ENCODE assay signal across 12 cellular contexts in genomic region chr20:2217857-2218529, GRCh38.
A peak's percentile ranks its signal among the peaks of the same experiment; 100 is the strongest.
DNase-seq lines count a peak whose midpoint lies in the region; ATAC-seq lines count a peak whose summit lies in the region.
"Had no signal": no experiment of that assay in that cellular context is flagged by ENCODE, and none has a peak within 500 bp of the region (broad histone marks: within the 10 kb centered on the region; RNA-seq: fewer than 3 reads in every experiment).

No MANE protein-coding gene starts in this region.

- H3K9me3 Mint-ChIP-seq in activated naive CD4-positive, alpha-beta T cell treated with anti-CD3 and anti-CD28 coated beads, Interleukin-2, amount 50 U/mL, for 72 hours: peaks cover 0 to 19% of the 10 kb centered on the region in 2 donors

- no peak for DNase-seq in activated CD4-positive, CD25-positive, alpha-beta regulatory T cell treated with anti-CD3 and anti-CD28 coated beads, Interleukin-2, amount 50 U/mL, for 72 hours
- DNase-seq in NAMALWA (ENCODE audit: low spot score): peak; percentile 23
- no peak for DNase-seq in activated naive CD4-positive, alpha-beta T cell treated with anti-CD3 and anti-CD28 coated beads, Interleukin-2, amount 50 U/mL, for 72 hours (ENCODE audit: low spot score in 2 of 2)
- peak; percentile 13 to 19 for DNase-seq in stimulated activated CD4-positive, alpha-beta T cell treated with anti-CD3 and anti-CD28 coated beads, Interleukin-2, amount 100 ng/mL, for 24 hours
- DNase-seq in SK-N-DZ (ENCODE audit: low spot score): no peak
- DNase-seq: EL, foreskin fibroblast, HFFc6, NCI-H2171 had no signal

- ATAC-seq in activated CD4-positive, CD25-positive, alpha-beta regulatory T cell treated with anti-CD3 and anti-CD28 coated beads, Interleukin-2, amount 50 U/mL, for 24 hours: peak; percentile 71 to 82
- peak; percentile 88 to 92 for ATAC-seq in activated naive CD4-positive, alpha-beta T cell treated with anti-CD3 and anti-CD28 coated beads, Interleukin-2, amount 50 U/mL, for 72 hours
- ATAC-seq in GM18858 (IDR thresholded peaks at IDR 0.05; ENCODE audit: unreplicated experiment) (no peak), HG03469 (IDR thresholded peaks at IDR 0.05; ENCODE audit: unreplicated experiment) (no peak)

- H3K36me3 Mint-ChIP-seq in activated naive CD4-positive, alpha-beta T cell treated with anti-CD3 and anti-CD28 coated beads, Interleukin-2, amount 50 U/mL, for 72 hours: peaks cover 0 to 8% of the 10 kb centered on the region in 2 donors

- H3K27ac Mint-ChIP-seq in activated naive CD4-positive, alpha-beta T cell treated with anti-CD3 and anti-CD28 coated beads, Interleukin-2, amount 50 U/mL, for 72 hours: no peak overlapping the region
- H3K27ac Mint-ChIP-seq: HFFc6 had no signal

Comparison
In these comparisons a context has a peak if more than half of its experiments do, and no peak if none do; other contexts are left out.
1. ATAC-seq: peak in activated CD4-positive, CD25-positive, alpha-beta regulatory T cell treated with anti-CD3 and anti-CD28 coated beads, Interleukin-2, amount 50 U/mL, for 24 hours (2 of 2) and activated naive CD4-positive, alpha-beta T cell treated with anti-CD3 and anti-CD28 coated beads, Interleukin-2, amount 50 U/mL, for 72 hours (2 of 2); none in GM18858 (single experiment) and HG03469 (single experiment).
2. DNase-seq: peak in NAMALWA (single experiment) and stimulated activated CD4-positive, alpha-beta T cell treated with anti-CD3 and anti-CD28 coated beads, Interleukin-2, amount 100 ng/mL, for 24 hours (2 of 2); none in activated CD4-positive, CD25-positive, alpha-beta regulatory T cell treated with anti-CD3 and anti-CD28 coated beads, Interleukin-2, amount 50 U/mL, for 72 hours (single experiment), activated naive CD4-positive, alpha-beta T cell treated with anti-CD3 and anti-CD28 coated beads, Interleukin-2, amount 50 U/mL, for 72 hours (0 of 2) and SK-N-DZ (single experiment).